ENCODE assay signal across 8 cellular contexts in the genomic region with DNA sequence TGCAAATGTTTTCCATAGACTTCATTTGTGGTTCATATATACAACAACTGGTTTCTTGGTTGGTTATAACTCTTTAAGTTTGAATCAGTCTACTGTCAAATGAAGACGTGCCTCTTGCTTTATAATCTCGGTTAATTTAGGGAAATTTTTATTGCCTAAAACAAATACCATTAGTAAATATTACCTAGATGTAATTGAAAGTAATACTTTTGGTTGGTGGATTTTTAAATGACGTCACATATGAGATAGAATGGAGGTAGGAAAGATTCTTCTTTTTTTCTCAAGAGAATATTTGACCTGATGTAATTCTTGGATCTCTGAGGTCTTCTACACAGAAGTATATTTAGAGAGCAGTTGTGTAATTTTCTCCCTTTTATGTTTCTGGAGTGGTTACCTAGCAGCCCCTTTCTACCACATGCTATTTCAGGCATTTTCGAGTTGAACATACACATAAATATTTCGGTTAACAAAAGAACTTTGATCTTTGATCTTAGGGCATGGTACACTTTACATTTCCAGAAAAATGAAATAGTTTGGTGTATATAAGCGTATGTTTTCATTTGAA. TPM values are rescaled to one million over a fixed set of nuclear protein-coding genes. Genes with fewer than 3 reads are reported as not detected.
A peak's percentile ranks its signal among the peaks of the same experiment; 100 is the strongest.
DNase-seq lines count a peak whose midpoint lies in the region; ATAC-seq and TF ChIP-seq lines count a peak whose summit lies in the region.

No MANE protein-coding gene starts in this region.

- H3K27me3 Mint-ChIP-seq in natural killer cell (ENCODE audit: low read depth in 2 of 2): no peaks in the 10 kb centered on the region

- ATAC-seq in HG02973 (IDR thresholded peaks at IDR 0.05; ENCODE audit: unreplicated experiment) (peak; percentile 46), Panc1 (no peak), natural killer cell (peak; percentile 26 to 37 (median 26))

- TF ChIP-seq CTCF in GM13977 (IDR thresholded peaks at IDR 0.05; ENCODE audit: extremely low read depth, insufficient read depth, missing control alignments): no peak
- TF ChIP-seq CTCF in Panc1 (IDR thresholded peaks at IDR 0.05): no peak
- no peak for TF ChIP-seq CTCF in natural killer cell (IDR thresholded peaks at IDR 0.05)

- no peaks in the 10 kb centered on the region for H3K36me3 ChIP-seq in Panc1 (ENCODE audit: control insufficient read depth, insufficient read depth, low read length)

- no peaks in the 10 kb centered on the region for H3K9me3 ChIP-seq in Panc1 (ENCODE audit: control insufficient read depth, insufficient read depth, low read depth, low read length)

- DNase-seq in ACHN: peak; percentile 57
- peak; percentile 66 for DNase-seq in GM13977 (ENCODE audit: low spot score)
- no peak for DNase-seq in Panc1 (ENCODE audit: low read depth, low spot score)
- DNase-seq in dermis microvascular lymphatic vessel endothelial cell (ENCODE audit: low read depth in 2 of 2): peak; percentile 40 to 51
- DNase-seq in natural killer cell: no peak
- DNase-seq in DMS114 treated with DMSO at 0.1 percent for 48 hours (lab: John Stamatoyannopoulos, UW; ENCODE audit: unreplicated experiment): no peak
- no peak for DNase-seq in posterior vena cava (ENCODE audit: low spot score)

- peaks cover 38 to 50% of the 10 kb centered on the region in 2 donors for H3K4me1 Mint-ChIP-seq in natural killer cell

- H3K27ac Mint-ChIP-seq in natural killer cell: peak overlapping the region; percentile 89 to 100

- POLR2A ChIA-PET in Panc1 (lab: Charles Lee): no interaction called here

- peaks cover 0 to 3% of the 10 kb centered on the region in 2 donors for H3K9me3 Mint-ChIP-seq in natural killer cell

- peak overlapping the region; percentile 41 to 58; a peak in 3 of 4 replicates for H3K4me3 ChIP-seq in Panc1 (ENCODE audit: low read depth in 2 of 2, low read length in 2 of 2)

- peaks cover 7% of the 10 kb centered on the region; the same call in 1 of the 2 replicates for H3K4me1 ChIP-seq in Panc1 (ENCODE audit: control insufficient read depth, insufficient read depth, low read length)

- H3K36me3 Mint-ChIP-seq in natural killer cell: no peaks in the 10 kb centered on the region

- BruUV-seq in Panc1 (replicated peaks; lab: Mats Ljungman, UMichigan): no TSS peak

- H3K4me3 Mint-ChIP-seq in natural killer cell: peak overlapping the region; percentile 97

- in situ Hi-C loops in ACHN (cut with HindIII; ENCODE audit: low pct_ligation_motif_present, low pct_unique_long_range_greater_than_20kb, low sequenced_read_pairs) (no loop called here), GM13977 (cut with MboI; ENCODE audit: low pct_unique_long_range_greater_than_20kb, low sequenced_read_pairs, unreplicated experiment) (loop anchor here (10.0 kb wide), 1 partner anchor 112 kb away; no protein-coding TSS in a partner anchor), Panc1 (cut with HindIII; ENCODE audit: low pct_unique_long_range_greater_than_20kb, low sequenced_read_pairs) (no loop called here)

- intact Hi-C loops in Panc1 (cut with micrococcal nuclease; ENCODE audit: unreplicated experiment) (loop anchor here (10.0 kb wide), 1 partner anchor 112 kb away; no protein-coding TSS in a partner anchor), natural killer cell (cut with micrococcal nuclease) (loop anchor here (1.0 to 5.0 kb wide), 5 partner anchors 18 to 595 kb away; a partner anchor contains a TSS), posterior vena cava (cut with DNase I) (loop anchor here in 1 of 2 donors (5.0 kb wide), 1 partner anchor 110 kb away; no protein-coding TSS in a partner anchor)

- H3K27ac ChIP-seq in Panc1 (ENCODE audit: low read length): peak overlapping the region; percentile 89

- CTCF ChIA-PET in Panc1 (lab: Charles Lee): no interaction called here

- H3K27me3 ChIP-seq in Panc1 (ENCODE audit: control insufficient read depth, insufficient read depth, low read length): no peaks in the 10 kb centered on the region

RNA-seq across cellular contexts. Expression of a gene that starts 1.7 kb away (rescaled TPM):
- total RNA-seq in Panc1 (2021; ENCODE audit: unreplicated experiment) (25.4 TPM), dermis microvascular lymphatic vessel endothelial cell (14.4 and 14.9 TPM in 2 replicates), natural killer cell (100 to 1,000 TPM; 161 to 180 (median 173) TPM), posterior vena cava (10 to 100 TPM; 56.4 to 73.1 TPM)
- polyA plus RNA-seq in Panc1 (2012; ENCODE audit: insufficient read length): 9.7 TPM

Comparison
In these comparisons a context has a peak if more than half of its experiments do, and no peak if none do; other contexts are left out.
1. DNase-seq: peak in ACHN (single experiment), GM13977 (single experiment) and dermis microvascular lymphatic vessel endothelial cell (2 of 2); none in Panc1 (single experiment), natural killer cell (single experiment), DMS114 treated with DMSO at 0.1 percent for 48 hours (single experiment) and posterior vena cava (single experiment).